Comparison of ENCODE assay signal across 8 cellular contexts in genomic region chr11:31369348-31370329, GRCh38. TPM values are rescaled to one million over a fixed set of nuclear protein-coding genes. Genes with fewer than 3 reads are reported as not detected.
DNase-seq lines count a peak whose midpoint lies in the region; ATAC-seq and TF ChIP-seq lines count a peak whose summit lies in the region.

TSS of gene DCDC1 (minus strand) at chr11:31369739. CDS start at chr11:31328280, 41,459 bp downstream.
TSS of gene DNAJC24 (plus strand) at chr11:31369860. CDS start at chr11:31370749, 889 bp downstream.

- H3K27ac Mint-ChIP-seq in activated B cell treated with CpG ODN at 0.5 μM for 24 hours = peak within 1 kb of the TSS; percentile 93

- 1 to 2% (median 1%) methylated on average over 43 to 53 of the region's 53 CpGs for WGBS in spleen, 5 donors

- POLR2A ChIA-PET in activated B cell treated with CpG ODN at 0.5 μM for 24 hours (lab: Charles Lee) = interaction anchor here (0.9 to 1.0 kb wide), 2 partner anchors 721 to 1047 kb away, joined by 3 to 4 read pairs; partner anchors contain the start of gene ARL14EP

- DNase-seq in AG09309 (ENCODE audit: low read depth) (peak; percentile 57), NCI-H226 (peak; percentile 82), activated B cell treated with CpG ODN at 0.5 μM for 24 hours (peak; percentile 86), iris pigment epithelial cell (ENCODE audit: low read depth) (peak; percentile 91), spleen (peak; percentile 97)
- peak; percentile 88 for DNase-seq in central memory CD4-positive, alpha-beta T cell

- H3K27me3 ChIP-seq in spleen (replicated peaks in 1 of 7) = no peaks in the 10 kb centered on the region

- H3K4me3 ChIP-seq in AG09309 (ENCODE audit: control insufficient read depth, low read depth, low read length) (peak within 1 kb of the TSS; percentile 82), spleen (peak within 1 kb of the TSS; percentile 54 to 87 (median 66))

- H3K9me3 Mint-ChIP-seq in activated B cell treated with CpG ODN at 0.5 μM for 24 hours = no peaks in the 10 kb centered on the region

- TF ChIP-seq CTCF in AG09309 (IDR thresholded peaks at IDR 0.05; ENCODE audit: control insufficient read depth, insufficient read depth, low read depth, low read length, missing control alignments) (no peak), activated B cell treated with CpG ODN at 0.5 μM for 24 hours (IDR thresholded peaks at IDR 0.05) (no peak), spleen (IDR thresholded peaks at IDR 0.05 in 8 of 11, conservative IDR thresholded peaks at IDR 0.05 in 3 of 11) (no peak)

- intact Hi-C loops in activated B cell treated with CpG ODN at 0.5 μM for 24 hours (cut with micrococcal nuclease) = loop anchor here (1.0 to 10.0 kb wide), 5 partner anchors 140 to 1213 kb away; partner anchors contain the start of genes ARL14EP, EIF3M, ELP4 and IMMP1L
- intact Hi-C loops in spleen (cut with DNase I; ENCODE audit: low total_unique reads) = no loop called here

- H3K27ac ChIP-seq in spleen = peak within 1 kb of the TSS; percentile 52 to 88 (median 84)

- peaks cover 12% of the 10 kb centered on the region for H3K27me3 Mint-ChIP-seq in activated B cell treated with CpG ODN at 0.5 μM for 24 hours

- H3K36me3 Mint-ChIP-seq in activated B cell treated with CpG ODN at 0.5 μM for 24 hours (ENCODE audit: low read depth) = peaks cover 25% of the 10 kb centered on the region

- TF ChIP-seq POLR2A in spleen (IDR thresholded peaks at IDR 0.05) = peak in 1 of 3 donors; percentile 34

- H3K36me3 ChIP-seq in spleen = peaks cover 0 to 9% (median 0%) of the 10 kb centered on the region in 6 donors

- no peaks in the 10 kb centered on the region for H3K9me3 ChIP-seq in spleen

- ATAC-seq in GM19023 (IDR thresholded peaks at IDR 0.05; ENCODE audit: unreplicated experiment) (peak; percentile 99), HG03196 (IDR thresholded peaks at IDR 0.05; ENCODE audit: unreplicated experiment) (peak; percentile 99), activated B cell treated with CpG ODN at 0.5 μM for 24 hours (ENCODE audit: low read depth) (peak; percentile 98)

- CTCF ChIA-PET in activated B cell treated with CpG ODN at 0.5 μM for 24 hours (lab: Charles Lee) = no interaction called here

- H3K4me1 ChIP-seq in spleen = peaks cover 6 to 35% (median 27%) of the 10 kb centered on the region in 6 donors

- peaks cover 33% of the 10 kb centered on the region for H3K4me1 Mint-ChIP-seq in activated B cell treated with CpG ODN at 0.5 μM for 24 hours

- peak within 1 kb of the TSS; percentile 97 for H3K4me3 Mint-ChIP-seq in activated B cell treated with CpG ODN at 0.5 μM for 24 hours

RNA-seq across cellular contexts. Expression of gene DCDC1, which starts in this region (rescaled TPM):
- total RNA-seq in activated B cell treated with CpG ODN at 0.5 μM for 24 hours (not detected in 2 replicates), spleen (under 1 TPM in 3 of 7 donors, not detected in 4; 0.23 to 0.88 (median 0.26) TPM)
- under 1 TPM in 1 of 3 donors, not detected in 2; 0.03 TPM for polyA plus RNA-seq in spleen

RNA-seq across cellular contexts. Expression of gene DNAJC24, which starts in this region (rescaled TPM):
- 21.2 and 26.3 TPM in 2 replicates for total RNA-seq in activated B cell treated with CpG ODN at 0.5 μM for 24 hours
- total RNA-seq in spleen = 10 to 100 TPM; 15.2 to 24.5 (median 18.4) TPM
- polyA plus RNA-seq in spleen = 1 to 10 TPM; 3.0 to 7.5 (median 4.2) TPM

Comparison
In these comparisons a context has a peak if more than half of its experiments do, and no peak if none do; other contexts are left out.
1. Peak in every context shown above with its lines: DNase-seq, ATAC-seq, H3K4me3 ChIP-seq and H3K27ac ChIP-seq.